In the genomic region with DNA sequence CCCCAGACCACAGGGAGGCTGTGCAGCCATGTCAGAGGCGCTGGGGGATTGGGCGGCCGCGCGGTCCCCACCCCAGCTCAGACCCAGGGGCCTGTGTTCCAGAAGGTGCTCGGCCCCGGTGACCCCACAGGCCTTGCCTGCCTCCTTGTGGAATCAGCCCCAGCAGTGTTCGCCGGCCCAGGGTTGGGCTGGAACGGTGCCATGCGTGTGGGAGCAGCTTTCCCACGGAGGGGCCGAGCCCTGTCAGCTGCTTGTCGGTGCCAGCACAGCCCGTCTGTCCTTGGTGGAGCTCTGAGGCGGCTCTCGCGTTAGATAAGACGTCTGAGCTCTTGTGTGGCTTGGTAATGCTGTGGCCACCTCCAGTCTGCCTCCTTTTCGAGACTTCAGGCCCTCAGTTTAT, we compare ENCODE assay signal across 13 cellular contexts. TPM values are rescaled to one million over a fixed set of nuclear protein-coding genes. Genes with fewer than 3 reads are reported as not detected.
DNase-seq lines count a peak whose midpoint lies in the region; ATAC-seq and TF ChIP-seq lines count a peak whose summit lies in the region.
"Had no signal": no experiment of that assay in that cellular context is flagged by ENCODE, and none has a peak within 500 bp of the region (broad histone marks: within the 10 kb centered on the region; RNA-seq: fewer than 3 reads in every experiment).

No MANE protein-coding gene starts in this region.

- H3K27me3 ChIP-seq in sigmoid colon = no peaks in the 10 kb centered on the region
- H3K27me3 ChIP-seq: left lung had no signal

- peak overlapping the region in 1 of 4 donors; percentile 1 for H3K4me3 ChIP-seq in sigmoid colon
- H3K4me3 ChIP-seq: left lung had no signal

- H3K36me3 ChIP-seq in sigmoid colon = peaks cover 4 to 31% (median 7%) of the 10 kb centered on the region in 4 donors

- 45 to 77% methylated on average over 20 of the region's 20 CpGs for WGBS in sigmoid colon, 2 donors

- no peak for TF ChIP-seq EP300 in sigmoid colon (IDR thresholded peaks at IDR 0.05)

- TF ChIP-seq CTCF in sigmoid colon (IDR thresholded peaks at IDR 0.05) = peak in 1 of 4 experiments; percentile 24

- H3K9me3 ChIP-seq in sigmoid colon = no peaks in the 10 kb centered on the region
- H3K9me3 ChIP-seq: left lung had no signal

- H3K27ac ChIP-seq in caudate nucleus (ENCODE audit: low read depth, low read length) = peak overlapping the region; percentile 94
- H3K27ac ChIP-seq in sigmoid colon = peak overlapping the region; percentile 76 to 85 (median 82)

- no peak for ATAC-seq in GM18511 (IDR thresholded peaks at IDR 0.05; ENCODE audit: unreplicated experiment)
- ATAC-seq: stimulated activated naive B cell treated with anti-CD40 and anti-IgM and Interleukin-4, amounts not matched to agents 10 μg/mL and 1 μg/mL and 100 μg/mL, for 72 hours had no signal

- DNase-seq in GM03348 (ENCODE audit: low spot score) (peak; percentile 54), caudate nucleus (lab: John Stamatoyannopoulos, UW) (peak in 24 of 61 donors; percentile 23 to 74 (median 44)), hepatic stellate cell (ENCODE audit: low spot score) (peak; percentile 57), sigmoid colon (peak; percentile 88), KG1 (lab: John Stamatoyannopoulos, UW) (no peak), COR-L47 (lab: John Stamatoyannopoulos, UW) (no peak), superior temporal gyrus (ENCODE audit: extremely low spot score) (no peak)
- DNase-seq: activated T-cell treated with anti-CD3 and anti-CD28 coated beads, Interleukin-2, amount 50 U/mL, for 48 hours; endodermal cell; NCI-H748 treated with DMSO at 0.1 percent for 48 hours; stimulated activated naive B cell treated with anti-CD40 and anti-IgM and Interleukin-4, amounts not matched to agents 10 μg/mL and 1 μg/mL and 100 μg/mL, for 72 hours had no signal

- H3K4me1 ChIP-seq in sigmoid colon = peaks cover 0 to 58% (median 40%) of the 10 kb centered on the region in 4 donors

- TF ChIP-seq POLR2A in sigmoid colon (IDR thresholded peaks at IDR 0.05) = no peak

- intact Hi-C loops in sigmoid colon (cut with DNase I) = no loop called here

RNA-seq across cellular contexts. Expression of a gene that starts 8.5 kb away (rescaled TPM):
- 100 to 1,000 TPM in 1 of 4 donors, 10 to 100 TPM in 3; 84.2 to 106 (median 89.4) TPM for total RNA-seq in sigmoid colon
- polyA plus RNA-seq in sigmoid colon = 10 to 100 TPM; 41.7 to 90.1 (median 61.7) TPM

RNA-seq across cellular contexts. Expression of a gene that starts 8.9 kb away (rescaled TPM):
- total RNA-seq in sigmoid colon = 1 to 10 TPM; 1.8 to 7.5 (median 2.0) TPM
- polyA plus RNA-seq in sigmoid colon = 10 to 100 TPM in 1 of 3 donors, 1 to 10 TPM in 2; 3.6 to 15.7 (median 5.1) TPM

Comparison
In these comparisons a context has a peak if more than half of its experiments do, and no peak if none do; other contexts are left out.
1. DNase-seq: peak in GM03348 (single experiment), hepatic stellate cell (single experiment) and sigmoid colon (single experiment); none in KG1 (single experiment), COR-L47 (single experiment) and superior temporal gyrus (single experiment).